ENCODE assay signal across 21 cellular contexts in genomic region chr6:164208371-164208770, GRCh38.
DNase-seq lines count a peak whose midpoint lies in the region; ATAC-seq and TF ChIP-seq lines count a peak whose summit lies in the region.
"Had no signal": no experiment of that assay in that cellular context is flagged by ENCODE, and none has a peak within 500 bp of the region (broad histone marks: within the 10 kb centered on the region; RNA-seq: fewer than 3 reads in every experiment).

No MANE protein-coding gene starts in this region.

- no peak for ATAC-seq in GM18519 (IDR thresholded peaks at IDR 0.05; ENCODE audit: low FRiP score, unreplicated experiment)
- ATAC-seq: HepG2, K562, PC-3 had no signal

- intact Hi-C loops in ascending aorta (cut with DNase I), result no loop called here

- H3K27me3 ChIP-seq in skeletal muscle satellite cell (ENCODE audit: control insufficient read depth, insufficient read depth, low read length) (no peaks in the 10 kb centered on the region), ascending aorta (no peaks in the 10 kb centered on the region), H7 (ENCODE audit: control insufficient read depth, insufficient read depth, low read length) (no peaks in the 10 kb centered on the region)

- H3K4me3 ChIP-seq in astrocyte of the cerebellum (ENCODE audit: low read depth, low read length) (no peak overlapping the region), skeletal muscle satellite cell (ENCODE audit: low read length) (peak overlapping the region; percentile 10), ascending aorta (no peak overlapping the region), H7 (ENCODE audit: insufficient read depth, low read depth, low read length) (no peak overlapping the region)
- H3K4me3 ChIP-seq: K562 had no signal

- no peak overlapping the region for H3K27ac ChIP-seq in ascending aorta
- H3K27ac ChIP-seq: RWPE1 had no signal

- no peak for TF ChIP-seq CTCF in astrocyte of the cerebellum (IDR thresholded peaks at IDR 0.05; ENCODE audit: low read depth, low read length, missing control alignments)
- TF ChIP-seq CTCF in ascending aorta (IDR thresholded peaks at IDR 0.05), result no peak

- peak; percentile 10 for DNase-seq in AG08395 (ENCODE audit: low spot score)
- peak; percentile 29 for DNase-seq in MV-4-11 (lab: John Stamatoyannopoulos, UW)
- peak; percentile 26 for DNase-seq in astrocyte of the cerebellum (ENCODE audit: low read depth)
- DNase-seq in ascending aorta (ENCODE audit: low spot score in 2 of 2), result no peak
- no peak for DNase-seq in H7
- DNase-seq: 8988T; CD4-positive, CD25-positive, alpha-beta regulatory T cell; EL; GF-D8; NCI-H1694 treated with DMSO at 0.1 percent for 48 hours; NCI-H2081 treated with DMSO at 0.1 percent for 48 hours; NCI-H2171 treated with DMSO at 0.1 percent for 48 hours; NCI-H524 treated with DMSO at 0.1 percent for 48 hours; PC-3; SHP77 treated with DMSO at 0.1 percent for 48 hours; SK-N-SH had no signal

- H3K9me3 ChIP-seq in skeletal muscle satellite cell (replicated peaks; ENCODE audit: low read length), result no peaks in the 10 kb centered on the region
- no peaks in the 10 kb centered on the region for H3K9me3 ChIP-seq in ascending aorta
- H3K9me3 ChIP-seq: SK-N-SH had no signal

- no peaks in the 10 kb centered on the region for H3K36me3 ChIP-seq in skeletal muscle satellite cell (ENCODE audit: insufficient read depth, low read length)
- no peaks in the 10 kb centered on the region for H3K36me3 ChIP-seq in ascending aorta
- no peaks in the 10 kb centered on the region for H3K36me3 ChIP-seq in H7 (replicated peaks; ENCODE audit: control insufficient read depth, insufficient read depth, low read length)

- H3K9ac ChIP-seq in skeletal muscle satellite cell (ENCODE audit: low read depth, low read length), result no peak overlapping the region
- H3K9ac ChIP-seq: SK-N-SH had no signal

- in situ Hi-C loops in astrocyte of the cerebellum (cut with HindIII; ENCODE audit: low sequenced_read_pairs), result no loop called here

- H3K4me1 ChIP-seq in skeletal muscle satellite cell (ENCODE audit: control insufficient read depth, insufficient read depth, low read length) (peaks cover 4% of the 10 kb centered on the region), ascending aorta (no peaks in the 10 kb centered on the region)

- H3K4me2 ChIP-seq in skeletal muscle satellite cell (ENCODE audit: low read length), result peak overlapping the region; percentile 60
- H3K4me2 ChIP-seq: SK-N-SH had no signal

Comparison
In these comparisons a context has a peak if more than half of its experiments do, and no peak if none do; other contexts are left out.
1. DNase-seq: peak in AG08395 (single experiment), MV-4-11 (single experiment) and astrocyte of the cerebellum (single experiment); none in ascending aorta (0 of 2) and H7 (single experiment).